Comparison of ENCODE assay signal across 14 cellular contexts in the genomic region with DNA sequence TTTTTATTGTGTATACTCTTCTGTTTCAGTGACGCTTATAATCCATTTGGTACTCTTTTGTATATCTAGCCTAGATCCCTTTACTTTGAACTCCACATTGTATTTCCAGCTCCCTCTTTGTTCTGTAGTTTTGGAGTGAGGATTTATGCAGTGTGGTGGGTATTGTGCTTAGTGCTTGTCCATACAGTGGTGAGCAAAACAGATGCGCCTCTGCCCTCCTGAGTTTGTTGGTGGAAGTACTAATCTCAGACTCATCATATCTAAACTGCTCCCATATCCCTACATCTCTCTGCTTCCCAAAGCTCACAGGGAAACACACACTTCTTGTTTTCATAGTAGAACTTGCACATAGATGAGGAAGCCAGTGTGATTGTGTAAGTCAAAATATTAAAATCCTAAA. TPM values are rescaled to one million over a fixed set of nuclear protein-coding genes. Genes with fewer than 3 reads are reported as not detected.
A peak's percentile ranks its signal among the peaks of the same experiment; 100 is the strongest.
DNase-seq lines count a peak whose midpoint lies in the region; ATAC-seq and TF ChIP-seq lines count a peak whose summit lies in the region.
"Had no signal": no experiment of that assay in that cellular context is flagged by ENCODE, and none has a peak within 500 bp of the region (broad histone marks: within the 10 kb centered on the region; RNA-seq: fewer than 3 reads in every experiment).

No MANE protein-coding gene starts in this region.

- H3K36me3 Mint-ChIP-seq in activated T-cell treated with anti-CD3 and anti-CD28 coated beads, Interleukin-2, amount 50 U/mL, for 72 hours (ENCODE audit: insufficient read depth in 2 of 2): peaks cover 16 to 41% of the 10 kb centered on the region in 2 donors
- H3K36me3 Mint-ChIP-seq in activated T-cell treated with anti-CD3 and anti-CD28 coated beads, Interleukin-2, amount 50 U/mL, for 4 hours (ENCODE audit: insufficient read depth): peaks cover 58% of the 10 kb centered on the region
- peaks cover 87% of the 10 kb centered on the region for H3K36me3 Mint-ChIP-seq in WTC11

- no peak overlapping the region for H3K9ac ChIP-seq in DND-41 (ENCODE audit: low read depth, low read length)

- H3K4me3 Mint-ChIP-seq in activated T-cell treated with anti-CD3 and anti-CD28 coated beads, Interleukin-2, amount 50 U/mL, for 72 hours: no peak overlapping the region
- H3K4me3 Mint-ChIP-seq in activated T-cell treated with anti-CD3 and anti-CD28 coated beads, Interleukin-2, amount 50 U/mL, for 4 hours: no peak overlapping the region
- H3K4me3 Mint-ChIP-seq in WTC11: no peak overlapping the region
- H3K4me3 Mint-ChIP-seq: B cell; CD4-positive, alpha-beta T cell; H9 had no signal

- TF ChIP-seq CTCF in DND-41 (IDR thresholded peaks at IDR 0.05; ENCODE audit: borderline replicate concordance, extremely low read depth, low read length, poor library complexity, severe bottlenecking) (peak; percentile 14), WTC11 (IDR thresholded peaks at IDR 0.05) (no peak), hepatocyte (IDR thresholded peaks at IDR 0.05; ENCODE audit: poor library complexity) (no peak)

- no peaks in the 10 kb centered on the region for H3K27me3 ChIP-seq in DND-41 (ENCODE audit: insufficient read depth, low read length, poor library complexity)
- no peaks in the 10 kb centered on the region for H3K27me3 ChIP-seq in hepatocyte

- H3K9me2 ChIP-seq in hepatocyte (replicated peaks; ENCODE audit: insufficient read depth): no peaks in the 10 kb centered on the region

- H3K4me3 ChIP-seq in DND-41 (ENCODE audit: low read depth in 1 of 2, low read length in 2 of 2) (no peak overlapping the region), hepatocyte (no peak overlapping the region)

- no peaks in the 10 kb centered on the region for H3K9me3 ChIP-seq in DND-41 (ENCODE audit: insufficient read depth, low read length, severe bottlenecking)
- H3K9me3 ChIP-seq in hepatocyte (ENCODE audit: low read depth): no peaks in the 10 kb centered on the region

- H3K4me1 Mint-ChIP-seq in activated T-cell treated with anti-CD3 and anti-CD28 coated beads, Interleukin-2, amount 50 U/mL, for 72 hours (ENCODE audit: low read depth): no peaks in the 10 kb centered on the region
- H3K4me1 Mint-ChIP-seq in activated T-cell treated with anti-CD3 and anti-CD28 coated beads, Interleukin-2, amount 50 U/mL, for 4 hours (ENCODE audit: low read depth): peaks cover 3% of the 10 kb centered on the region
- peaks cover 10% of the 10 kb centered on the region for H3K4me1 Mint-ChIP-seq in WTC11
- H3K4me1 Mint-ChIP-seq: B cell had no signal

- H3K4me2 ChIP-seq in DND-41 (ENCODE audit: insufficient read depth, low read length) (no peak overlapping the region), hepatocyte (no peak overlapping the region)

- CTCF ChIA-PET in WTC11 (lab: Charles Lee): interaction anchor here (1.4 kb wide), 1 partner anchor 38 kb away, joined by 3 read pairs; no protein-coding TSS in a partner anchor

- peaks cover 25% of the 10 kb centered on the region; the same call in 1 of the 2 replicates for H4K20me1 ChIP-seq in DND-41 (ENCODE audit: insufficient read depth, low read length)
- no peaks in the 10 kb centered on the region for H4K20me1 ChIP-seq in hepatocyte (ENCODE audit: insufficient read depth, poor library complexity, severe bottlenecking)

- H3K27ac Mint-ChIP-seq in activated T-cell treated with anti-CD3 and anti-CD28 coated beads, Interleukin-2, amount 50 U/mL, for 72 hours: peak overlapping the region; percentile 1
- H3K27ac Mint-ChIP-seq in WTC11: peak overlapping the region; percentile 46; the same call in 1 of the 2 replicates
- H3K27ac Mint-ChIP-seq: B cell; CD4-positive, alpha-beta T cell; H9 had no signal

- no peaks in the 10 kb centered on the region for H3K27me3 Mint-ChIP-seq in activated T-cell treated with anti-CD3 and anti-CD28 coated beads, Interleukin-2, amount 50 U/mL, for 72 hours (ENCODE audit: low read depth)
- H3K27me3 Mint-ChIP-seq in activated T-cell treated with anti-CD3 and anti-CD28 coated beads, Interleukin-2, amount 50 U/mL, for 4 hours (ENCODE audit: low read depth): no peaks in the 10 kb centered on the region
- no peaks in the 10 kb centered on the region for H3K27me3 Mint-ChIP-seq in WTC11 (ENCODE audit: low read depth)
- H3K27me3 Mint-ChIP-seq: B cell; CD4-positive, alpha-beta T cell had no signal

- H3K4me1 ChIP-seq in DND-41 (ENCODE audit: insufficient read depth, low read length): no peaks in the 10 kb centered on the region
- no peaks in the 10 kb centered on the region for H3K4me1 ChIP-seq in hepatocyte (ENCODE audit: insufficient read depth)

- H3K79me2 ChIP-seq in DND-41 (ENCODE audit: insufficient read depth, low read length) (peaks cover 26% of the 10 kb centered on the region), hepatocyte (peaks cover 24% of the 10 kb centered on the region)

- DNase-seq in activated T-cell treated with anti-CD3 and anti-CD28 coated beads, Interleukin-2, amount 50 U/mL, for 72 hours: no peak
- DNase-seq in activated T-cell treated with anti-CD3 and anti-CD28 coated beads, Interleukin-2, amount 50 U/mL, for 4 hours: no peak
- DNase-seq in DND-41 (no peak), WTC11 (ENCODE audit: low spot score) (no peak), hepatocyte (ENCODE audit: low spot score) (no peak), OCI-M1 (lab: John Stamatoyannopoulos, UW) (no peak), retina (no peak)
- DNase-seq: C1 segment of cervical spinal cord; CD4-positive, alpha-beta T cell; DMS79; EL; GOT3; H9 had no signal

- H2AFZ ChIP-seq in DND-41 (ENCODE audit: low read depth, low read length) (no peak overlapping the region), hepatocyte (no peak overlapping the region)

- no peak for ATAC-seq in activated T-cell treated with anti-CD3 and anti-CD28 coated beads, Interleukin-2, amount 50 U/mL, for 72 hours (replicated peaks in 1 of 2)
- ATAC-seq in activated T-cell treated with anti-CD3 and anti-CD28 coated beads, Interleukin-2, amount 50 U/mL, for 4 hours: no peak
- no peak for ATAC-seq in DND-41 (ENCODE audit: insufficient read depth, low read depth)
- ATAC-seq in WTC11: no peak

- H3K27ac ChIP-seq in DND-41 (ENCODE audit: low read length): no peak overlapping the region
- H3K27ac ChIP-seq in hepatocyte: peak overlapping the region; percentile 22

- POLR2A ChIA-PET in WTC11 (lab: Charles Lee): no interaction called here

- H3K9me3 Mint-ChIP-seq in activated T-cell treated with anti-CD3 and anti-CD28 coated beads, Interleukin-2, amount 50 U/mL, for 72 hours: no peaks in the 10 kb centered on the region
- H3K9me3 Mint-ChIP-seq in activated T-cell treated with anti-CD3 and anti-CD28 coated beads, Interleukin-2, amount 50 U/mL, for 4 hours: no peaks in the 10 kb centered on the region
- H3K9me3 Mint-ChIP-seq in WTC11: no peaks in the 10 kb centered on the region
- H3K9me3 Mint-ChIP-seq: CD4-positive, alpha-beta T cell; H9 had no signal

- H3K36me3 ChIP-seq in DND-41 (ENCODE audit: insufficient read depth, low read length) (peaks cover 97% of the 10 kb centered on the region), hepatocyte (replicated peaks; ENCODE audit: insufficient read depth, low read depth) (peaks cover 10% of the 10 kb centered on the region)

- WGBS in hepatocyte (ENCODE audit: low lambda C conversion rate, missing lambda C conversion rate): 94% methylated on average over 2 of the region's 2 CpGs

TF ChIP-seq in WTC11, 78 proteins besides CTCF, POLR2A, EP300 and RAD21 (continues in another document):
- TF ChIP-seq SOX15 (CRISPR knock-in tag; IDR thresholded peaks at IDR 0.05) (no peak), TEAD4 (CRISPR knock-in tag; IDR thresholded peaks at IDR 0.05) (no peak), PRRX2 (CRISPR knock-in tag; IDR thresholded peaks at IDR 0.05) (no peak), ZNF138 (CRISPR knock-in tag; conservative IDR thresholded peaks at IDR 0.05) (no peak), TEAD1 (CRISPR knock-in tag; IDR thresholded peaks at IDR 0.05) (no peak)
- TF ChIP-seq, protein P1, sequence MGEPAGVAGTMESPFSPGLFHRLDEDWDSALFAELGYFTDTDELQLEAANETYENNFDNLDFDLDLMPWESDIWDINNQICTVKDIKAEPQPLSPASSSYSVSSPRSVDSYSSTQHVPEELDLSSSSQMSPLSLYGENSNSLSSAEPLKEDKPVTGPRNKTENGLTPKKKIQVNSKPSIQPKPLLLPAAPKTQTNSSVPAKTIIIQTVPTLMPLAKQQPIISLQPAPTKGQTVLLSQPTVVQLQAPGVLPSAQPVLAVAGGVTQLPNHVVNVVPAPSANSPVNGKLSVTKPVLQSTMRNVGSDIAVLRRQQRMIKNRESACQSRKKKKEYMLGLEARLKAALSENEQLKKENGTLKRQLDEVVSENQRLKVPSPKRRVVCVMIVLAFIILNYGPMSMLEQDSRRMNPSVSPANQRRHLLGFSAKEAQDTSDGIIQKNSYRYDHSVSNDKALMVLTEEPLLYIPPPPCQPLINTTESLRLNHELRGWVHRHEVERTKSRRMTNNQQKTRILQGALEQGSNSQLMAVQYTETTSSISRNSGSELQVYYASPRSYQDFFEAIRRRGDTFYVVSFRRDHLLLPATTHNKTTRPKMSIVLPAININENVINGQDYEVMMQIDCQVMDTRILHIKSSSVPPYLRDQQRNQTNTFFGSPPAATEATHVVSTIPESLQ (CRISPR knock-in tag; IDR thresholded peaks at IDR 0.05): no peak

RNA-seq across cellular contexts. Expression of gene PTCD3, which starts 12.1 kb away (rescaled TPM):
- 100 to 1,000 TPM; 155 to 181 TPM for total RNA-seq in activated T-cell treated with anti-CD3 and anti-CD28 coated beads, Interleukin-2, amount 50 U/mL, for 72 hours
- total RNA-seq in activated T-cell treated with anti-CD3 and anti-CD28 coated beads, Interleukin-2, amount 50 U/mL, for 4 hours: 100 to 1,000 TPM; 131 to 138 (median 138) TPM
- 161 to 192 TPM (median 163 TPM) in 3 replicates for total RNA-seq in WTC11 (2021)
- 78.6 and 92.1 TPM in 2 replicates for total RNA-seq in hepatocyte
- polyA plus RNA-seq in hepatocyte: 54.2 and 59.2 TPM in 2 replicates

RNA-seq across cellular contexts. Expression of gene POLR1A, which starts 12.4 kb away (rescaled TPM):
- total RNA-seq in activated T-cell treated with anti-CD3 and anti-CD28 coated beads, Interleukin-2, amount 50 U/mL, for 72 hours: 10 to 100 TPM; 23.5 to 28.0 TPM
- 10 to 100 TPM; 80.3 to 86.3 (median 81.4) TPM for total RNA-seq in activated T-cell treated with anti-CD3 and anti-CD28 coated beads, Interleukin-2, amount 50 U/mL, for 4 hours
- total RNA-seq in WTC11 (2021): 39.4 to 47.5 TPM (median 40.1 TPM) in 3 replicates
- 19.0 and 19.1 TPM in 2 replicates for total RNA-seq in hepatocyte
- 6.3 and 7.8 TPM in 2 replicates for polyA plus RNA-seq in hepatocyte
